2 cellular contexts compared by ENCODE assay signal in genomic region chr12:46438256-46438655, GRCh38.
TF ChIP-seq lines count a peak whose summit lies in the region.

No MANE protein-coding gene starts in this region.

TF ChIP-seq in IMR-90, 13 proteins besides CTCF, POLR2A, EP300 and RAD21:
- TF ChIP-seq BHLHE40 (IDR thresholded peaks at IDR 0.05; ENCODE audit: low read depth, low read length) (no peak), MAZ (IDR thresholded peaks at IDR 0.05; ENCODE audit: borderline replicate concordance, low read depth, low read length) (no peak), NFE2L2 (IDR thresholded peaks at IDR 0.05; ENCODE audit: low read depth, low read length) (no peak), CHD1 (IDR thresholded peaks at IDR 0.05; ENCODE audit: low read depth, low read length) (no peak), MXI1 (IDR thresholded peaks at IDR 0.05; ENCODE audit: borderline replicate concordance, low read depth, low read length) (no peak)
- TF ChIP-seq, protein P1, sequence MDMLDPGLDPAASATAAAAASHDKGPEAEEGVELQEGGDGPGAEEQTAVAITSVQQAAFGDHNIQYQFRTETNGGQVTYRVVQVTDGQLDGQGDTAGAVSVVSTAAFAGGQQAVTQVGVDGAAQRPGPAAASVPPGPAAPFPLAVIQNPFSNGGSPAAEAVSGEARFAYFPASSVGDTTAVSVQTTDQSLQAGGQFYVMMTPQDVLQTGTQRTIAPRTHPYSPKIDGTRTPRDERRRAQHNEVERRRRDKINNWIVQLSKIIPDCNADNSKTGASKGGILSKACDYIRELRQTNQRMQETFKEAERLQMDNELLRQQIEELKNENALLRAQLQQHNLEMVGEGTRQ (IDR thresholded peaks at IDR 0.05; ENCODE audit: low read depth, low read length), result no peak

TF ChIP-seq in K562, 482 proteins besides CTCF, POLR2A, EP300 and RAD21:
- TF ChIP-seq BDP1 (IDR thresholded peaks at IDR 0.05; ENCODE audit: insufficient read depth, insufficient read length), result no peak
- no peak for TF ChIP-seq MTA1 (IDR thresholded peaks at IDR 0.05; ENCODE audit: borderline replicate concordance)
- TF ChIP-seq RBM25 (IDR thresholded peaks at IDR 0.05; ENCODE audit: low read depth, low read length, severe bottlenecking), result peak; percentile 20
